17 cellular contexts compared by ENCODE assay signal in the genomic region with DNA sequence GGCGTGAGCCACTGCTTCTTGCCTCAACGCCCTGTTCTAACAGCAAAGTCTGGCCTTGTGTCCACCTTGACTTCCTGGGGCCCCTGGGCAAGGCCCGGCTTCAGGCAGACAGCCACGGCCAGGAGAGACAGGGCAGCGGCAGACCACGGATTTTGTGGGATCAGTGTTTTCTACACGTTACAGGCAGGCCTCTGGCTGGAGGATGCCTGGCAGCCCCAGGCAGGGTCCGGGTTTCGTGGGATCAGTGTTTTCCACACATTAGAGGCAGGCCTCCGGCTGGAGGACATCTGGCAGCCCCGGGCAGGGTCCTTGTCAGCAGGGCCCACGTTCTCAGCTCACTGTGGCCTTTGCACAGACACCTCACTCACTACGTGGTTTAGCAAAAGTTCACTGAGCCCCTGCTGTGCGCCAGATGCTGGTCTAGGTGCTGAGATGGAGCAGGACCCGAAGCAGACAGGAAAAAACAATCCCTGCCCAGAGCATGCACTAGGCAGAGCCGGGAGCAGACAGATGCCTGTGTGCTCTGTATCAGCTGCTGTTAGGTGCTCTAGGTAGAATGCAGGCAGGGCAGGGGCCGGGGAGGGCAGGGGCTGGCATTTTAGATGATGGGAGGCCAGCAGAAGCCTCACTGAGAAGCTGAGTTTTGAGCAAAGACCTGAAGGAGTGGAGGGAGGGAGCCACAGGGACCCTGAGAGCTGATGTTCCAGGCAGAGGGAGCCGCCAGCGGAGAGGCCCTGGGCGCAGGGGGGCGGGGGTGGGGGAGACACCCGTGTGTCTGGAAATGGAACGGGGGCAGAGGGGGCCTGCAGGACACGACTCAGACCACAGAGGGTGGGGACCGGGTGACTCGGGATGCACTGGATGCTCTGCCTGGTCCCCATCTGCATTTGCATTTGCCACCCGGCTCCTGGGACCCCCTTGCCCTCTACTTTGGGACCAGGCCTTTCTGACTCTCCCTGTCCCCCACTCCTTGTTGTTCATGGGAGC. TPM values are rescaled to one million over a fixed set of nuclear protein-coding genes. Genes with fewer than 3 reads are reported as not detected.
"Had no signal": no experiment of that assay in that cellular context is flagged by ENCODE, and none has a peak within 500 bp of the region (broad histone marks: within the 10 kb centered on the region; RNA-seq: fewer than 3 reads in every experiment).

No MANE protein-coding gene starts in this region.

- H3K9ac ChIP-seq: neural progenitor cell had no signal

- H3K4me3 ChIP-seq: esophagus squamous epithelium, heart right ventricle, neural progenitor cell, skin epidermis, tibial nerve had no signal

- ATAC-seq: foreskin keratinocyte; heart right ventricle; stimulated activated memory B cell treated with anti-CD40 and anti-IgM and Interleukin-4, amounts not matched to agents 10 μg/mL and 1 μg/mL and 100 μg/mL, for 72 hours had no signal

- H3K36me3 ChIP-seq: neural progenitor cell had no signal

- H3K27me3 ChIP-seq: esophagus squamous epithelium, foreskin keratinocyte, heart right ventricle, neural progenitor cell, tibial nerve had no signal

- H3K27ac Mint-ChIP-seq: activated CD4-positive, alpha-beta memory T cell treated with anti-CD3 and anti-CD28 coated beads for 36 hours; activated naive CD8-positive, alpha-beta T cell treated with anti-CD3 and anti-CD28 coated beads, Interleukin-2, amount 10 ng/mL, durations not matched to agents 7 days and 5 days; neural progenitor cell; stimulated activated memory B cell treated with anti-CD40 and anti-IgM and Interleukin-4, amounts not matched to agents 10 μg/mL and 1 μg/mL and 100 μg/mL, for 72 hours had no signal

- H3K27ac ChIP-seq: foreskin keratinocyte, heart right ventricle, neural progenitor cell, tibial nerve had no signal

- H3K27me3 Mint-ChIP-seq: activated CD4-positive, alpha-beta memory T cell treated with anti-CD3 and anti-CD28 coated beads for 36 hours; activated naive CD8-positive, alpha-beta T cell treated with anti-CD3 and anti-CD28 coated beads, Interleukin-2, amount 10 ng/mL, durations not matched to agents 7 days and 5 days; stimulated activated memory B cell treated with anti-CD40 and anti-IgM and Interleukin-4, amounts not matched to agents 10 μg/mL and 1 μg/mL and 100 μg/mL, for 72 hours had no signal

- H3K9me3 Mint-ChIP-seq: activated CD4-positive, alpha-beta memory T cell treated with anti-CD3 and anti-CD28 coated beads for 36 hours; activated naive CD8-positive, alpha-beta T cell treated with anti-CD3 and anti-CD28 coated beads, Interleukin-2, amount 10 ng/mL, durations not matched to agents 7 days and 5 days; neural progenitor cell; stimulated activated memory B cell treated with anti-CD40 and anti-IgM and Interleukin-4, amounts not matched to agents 10 μg/mL and 1 μg/mL and 100 μg/mL, for 72 hours had no signal

- H3K9me3 ChIP-seq: esophagus squamous epithelium, heart right ventricle, tibial nerve had no signal

- H3K4me3 Mint-ChIP-seq: activated CD4-positive, alpha-beta memory T cell treated with anti-CD3 and anti-CD28 coated beads for 36 hours; activated naive CD8-positive, alpha-beta T cell treated with anti-CD3 and anti-CD28 coated beads, Interleukin-2, amount 10 ng/mL, durations not matched to agents 7 days and 5 days; neural progenitor cell; stimulated activated memory B cell treated with anti-CD40 and anti-IgM and Interleukin-4, amounts not matched to agents 10 μg/mL and 1 μg/mL and 100 μg/mL, for 72 hours had no signal

- H3K4me1 Mint-ChIP-seq: activated naive CD8-positive, alpha-beta T cell treated with anti-CD3 and anti-CD28 coated beads, Interleukin-2, amount 10 ng/mL, durations not matched to agents 7 days and 5 days; stimulated activated memory B cell treated with anti-CD40 and anti-IgM and Interleukin-4, amounts not matched to agents 10 μg/mL and 1 μg/mL and 100 μg/mL, for 72 hours had no signal

- H2AFZ ChIP-seq: neural progenitor cell had no signal

- H3K4me2 ChIP-seq: neural progenitor cell had no signal

- H3K36me3 Mint-ChIP-seq: activated naive CD8-positive, alpha-beta T cell treated with anti-CD3 and anti-CD28 coated beads, Interleukin-2, amount 10 ng/mL, durations not matched to agents 7 days and 5 days had no signal

- DNase-seq: activated CD4-positive, alpha-beta memory T cell treated with anti-CD3 and anti-CD28 coated beads for 36 hours; activated CD4-positive, CD25-positive, alpha-beta regulatory T cell treated with anti-CD3 and anti-CD28 coated beads, Interleukin-2, amount 50 U/mL, for 72 hours; activated naive CD8-positive, alpha-beta T cell treated with anti-CD3 and anti-CD28 coated beads, Interleukin-2, amount 10 ng/mL, durations not matched to agents 7 days and 5 days; anterior cingulate cortex; esophagus squamous epithelium; foreskin keratinocyte; heart right ventricle; kidney; retina had no signal

RNA-seq across cellular contexts. Expression of gene NCCRP1, which starts 25.0 kb away (rescaled TPM):
- total RNA-seq: activated CD4-positive, alpha-beta memory T cell treated with anti-CD3 and anti-CD28 coated beads for 36 hours; activated naive CD8-positive, alpha-beta T cell treated with anti-CD3 and anti-CD28 coated beads, Interleukin-2, amount 10 ng/mL, durations not matched to agents 7 days and 5 days; heart right ventricle; myocyte; T-helper 2 cell treated with Interferon-gamma antibody and Interleukin-4, amounts not matched to agents 100 ng/mL and 5 ng/mL, for 36 hours; tibial nerve had no signal

RNA-seq across cellular contexts. Expression of gene SYCN, which starts 32.3 kb away (rescaled TPM):
- total RNA-seq: activated CD4-positive, alpha-beta memory T cell treated with anti-CD3 and anti-CD28 coated beads for 36 hours; activated naive CD8-positive, alpha-beta T cell treated with anti-CD3 and anti-CD28 coated beads, Interleukin-2, amount 10 ng/mL, durations not matched to agents 7 days and 5 days; bronchial epithelial cell; esophagus squamous epithelium; foreskin keratinocyte; kidney; lower leg skin; myocyte; T-helper 2 cell treated with Interferon-gamma antibody and Interleukin-4, amounts not matched to agents 100 ng/mL and 5 ng/mL, for 36 hours had no signal
- polyA plus RNA-seq: foreskin keratinocyte, heart right ventricle had no signal
